ENCODE assay signal across 14 cellular contexts in genomic region chr10:128059266-128059850, GRCh38.
DNase-seq lines count a peak whose midpoint lies in the region; ATAC-seq and TF ChIP-seq lines count a peak whose summit lies in the region.
"Had no signal": no experiment of that assay in that cellular context is flagged by ENCODE, and none has a peak within 500 bp of the region (broad histone marks: within the 10 kb centered on the region; RNA-seq: fewer than 3 reads in every experiment).

No MANE protein-coding gene starts in this region.

- no peak for DNase-seq in CD4-positive, CD25-positive, alpha-beta regulatory T cell
- DNase-seq in natural killer cell treated with Interleukin-12 subunit alpha and Interleukin-12 subunit beta and Interleukin-15 and Interleukin-18, amount 100 ng/mL, for 72 hours (ENCODE audit: low spot score) = peak; percentile 45
- no peak for DNase-seq in PC-3
- DNase-seq: activated naive CD4-positive, alpha-beta T cell treated with anti-CD3 and anti-CD28 coated beads for 36 hours; GDM1; NCI-H1436; NCI-H2171; stimulated activated CD4-positive, alpha-beta T cell treated with anti-CD3 and anti-CD28 coated beads, Interleukin-1b, Interleukin-23, amount 100 ng/mL, for 48 hours had no signal

- no peak overlapping the region for H3K4me2 ChIP-seq in PC-3 (ENCODE audit: low read length)

- no peaks in the 10 kb centered on the region for H3K9me3 ChIP-seq in CD4-positive, CD25-positive, alpha-beta regulatory T cell (ENCODE audit: control insufficient read depth in 2 of 2, low read length in 2 of 2)
- no peaks in the 10 kb centered on the region for H3K9me3 ChIP-seq in KOPT-K1 (ENCODE audit: insufficient read depth, low read length, poor library complexity, severe bottlenecking)
- H3K9me3 ChIP-seq in gastroesophageal sphincter = no peaks in the 10 kb centered on the region
- H3K9me3 ChIP-seq in PC-3 (ENCODE audit: low read length) = no peaks in the 10 kb centered on the region

- H3K4me3 Mint-ChIP-seq in CD4-positive, CD25-positive, alpha-beta regulatory T cell = peak overlapping the region in 1 of 4 donors; percentile 64
- H3K4me3 Mint-ChIP-seq in natural killer cell treated with Interleukin-12 subunit alpha and Interleukin-12 subunit beta and Interleukin-15 and Interleukin-18, amount 100 ng/mL, for 72 hours = peak overlapping the region; percentile 28
- H3K4me3 Mint-ChIP-seq: activated naive CD4-positive, alpha-beta T cell treated with anti-CD3 and anti-CD28 coated beads for 36 hours; T-helper 2 cell treated with Interferon-gamma antibody and Interleukin-4, amounts not matched to agents 5 μg/mL and 100 μg/mL, for 36 hours had no signal

- no peak overlapping the region for H2AFZ ChIP-seq in PC-3 (ENCODE audit: low read length)

- TF ChIP-seq EP300 in gastroesophageal sphincter (IDR thresholded peaks at IDR 0.05) = no peak

- no peak for TF ChIP-seq POLR2A in gastroesophageal sphincter (IDR thresholded peaks at IDR 0.05)

- H3K9ac ChIP-seq in PC-3 (ENCODE audit: low read length) = no peak overlapping the region

- no peaks in the 10 kb centered on the region for H3K27me3 Mint-ChIP-seq in CD4-positive, CD25-positive, alpha-beta regulatory T cell
- H3K27me3 Mint-ChIP-seq in natural killer cell treated with Interleukin-12 subunit alpha and Interleukin-12 subunit beta and Interleukin-15 and Interleukin-18, amount 100 ng/mL, for 72 hours = no peaks in the 10 kb centered on the region

- H3K4me1 ChIP-seq in CD4-positive, CD25-positive, alpha-beta regulatory T cell (ENCODE audit: control insufficient read depth, insufficient read depth, low read length, poor library complexity, severe bottlenecking) = peaks cover 27% of the 10 kb centered on the region
- peaks cover 0 to 31% (median 11%) of the 10 kb centered on the region in 3 donors for H3K4me1 ChIP-seq in gastroesophageal sphincter
- no peaks in the 10 kb centered on the region for H3K4me1 ChIP-seq in PC-3 (ENCODE audit: insufficient read depth, low read length)

- no peak for ATAC-seq in CD4-positive, CD25-positive, alpha-beta regulatory T cell (ENCODE audit: low read depth in 2 of 2)
- no peak for ATAC-seq in natural killer cell treated with Interleukin-12 subunit alpha and Interleukin-12 subunit beta and Interleukin-15 and Interleukin-18, amount 100 ng/mL, for 72 hours
- no peak for ATAC-seq in GM19351 (IDR thresholded peaks at IDR 0.05; ENCODE audit: unreplicated experiment)
- no peak for ATAC-seq in gastroesophageal sphincter
- no peak for ATAC-seq in PC-3

- H3K4me1 Mint-ChIP-seq in CD4-positive, CD25-positive, alpha-beta regulatory T cell = peaks cover 18 to 68% (median 38%) of the 10 kb centered on the region in 4 donors
- H3K4me1 Mint-ChIP-seq in natural killer cell treated with Interleukin-12 subunit alpha and Interleukin-12 subunit beta and Interleukin-15 and Interleukin-18, amount 100 ng/mL, for 72 hours (ENCODE audit: low read depth in 2 of 2) = peaks cover 75 to 77% of the 10 kb centered on the region in 2 donors

- no peaks in the 10 kb centered on the region for H4K20me1 ChIP-seq in PC-3 (ENCODE audit: low read length)

- no peaks in the 10 kb centered on the region for H3K9me3 Mint-ChIP-seq in CD4-positive, CD25-positive, alpha-beta regulatory T cell
- H3K9me3 Mint-ChIP-seq in natural killer cell treated with Interleukin-12 subunit alpha and Interleukin-12 subunit beta and Interleukin-15 and Interleukin-18, amount 100 ng/mL, for 72 hours = no peaks in the 10 kb centered on the region
- H3K9me3 Mint-ChIP-seq: activated naive CD4-positive, alpha-beta T cell treated with anti-CD3 and anti-CD28 coated beads for 36 hours; T-helper 2 cell treated with Interferon-gamma antibody and Interleukin-4, amounts not matched to agents 5 μg/mL and 100 μg/mL, for 36 hours had no signal

- H3K27ac Mint-ChIP-seq in CD4-positive, CD25-positive, alpha-beta regulatory T cell = peak overlapping the region; percentile 63 to 92 (median 68)
- H3K27ac Mint-ChIP-seq in natural killer cell treated with Interleukin-12 subunit alpha and Interleukin-12 subunit beta and Interleukin-15 and Interleukin-18, amount 100 ng/mL, for 72 hours = peak overlapping the region; percentile 7 to 93

- no peaks in the 10 kb centered on the region for H3F3A ChIP-seq in PC-3 (ENCODE audit: low read length, unreplicated experiment)

- H3K36me3 Mint-ChIP-seq in CD4-positive, CD25-positive, alpha-beta regulatory T cell = peaks cover 40% of the 10 kb centered on the region
- peaks cover 13% of the 10 kb centered on the region for H3K36me3 Mint-ChIP-seq in natural killer cell treated with Interleukin-12 subunit alpha and Interleukin-12 subunit beta and Interleukin-15 and Interleukin-18, amount 100 ng/mL, for 72 hours

- no TSS peak for BruUV-seq in PC-3 (replicated peaks; lab: Mats Ljungman, UMichigan)

- intact Hi-C loops in PC-3 (cut with micrococcal nuclease) = no loop called here

- H3K27me3 ChIP-seq in CD4-positive, CD25-positive, alpha-beta regulatory T cell (ENCODE audit: control insufficient read depth, insufficient read depth, low read length) = no peaks in the 10 kb centered on the region
- H3K27me3 ChIP-seq in gastroesophageal sphincter (peaks cover 22% of the 10 kb centered on the region), PC-3 (ENCODE audit: low read length) (no peaks in the 10 kb centered on the region)
- H3K27me3 ChIP-seq: dorsolateral prefrontal cortex had no signal

- H3K27ac ChIP-seq in CD4-positive, CD25-positive, alpha-beta regulatory T cell (ENCODE audit: insufficient read depth, low read length, poor library complexity, severe bottlenecking) = no peak overlapping the region
- H3K27ac ChIP-seq in KOPT-K1 (ENCODE audit: low read depth, low read length, poor library complexity, severe bottlenecking) (peak overlapping the region; percentile 1), angular gyrus (ENCODE audit: low read depth, low read length) (peak overlapping the region; percentile 1), gastroesophageal sphincter (no peak overlapping the region), PC-3 (ENCODE audit: low read length) (no peak overlapping the region)

- CTCF ChIA-PET in PC-3 (lab: Charles Lee) = no interaction called here

- no peaks in the 10 kb centered on the region for H3K9me2 ChIP-seq in PC-3 (replicated peaks; ENCODE audit: low read length)

- TF ChIP-seq CTCF in gastroesophageal sphincter (IDR thresholded peaks at IDR 0.05) (no peak), PC-3 (conservative IDR thresholded peaks at IDR 0.05; ENCODE audit: low read depth, low read length) (no peak)

- 66% methylated on average over 7 of the region's 13 CpGs; no CpG with 5 or more reads in 1 of the 2 donors for WGBS in gastroesophageal sphincter (ENCODE audit: low coverage in 1 of 2), 2 donors

- peaks cover 60% of the 10 kb centered on the region for H3K36me3 ChIP-seq in CD4-positive, CD25-positive, alpha-beta regulatory T cell (ENCODE audit: control insufficient read depth, insufficient read depth, low read length)
- peaks cover 58% of the 10 kb centered on the region for H3K36me3 ChIP-seq in KOPT-K1 (ENCODE audit: insufficient read depth, low read length)
- H3K36me3 ChIP-seq in gastroesophageal sphincter = peaks cover 0 to 23% of the 10 kb centered on the region in 2 donors
- H3K36me3 ChIP-seq in PC-3 (ENCODE audit: low read depth, low read length) = no peaks in the 10 kb centered on the region

- no peaks in the 10 kb centered on the region for H3K79me2 ChIP-seq in PC-3 (ENCODE audit: low read length)

- H3K4me3 ChIP-seq in CD4-positive, CD25-positive, alpha-beta regulatory T cell (ENCODE audit: low read depth, low read length) = no peak overlapping the region
- no peak overlapping the region for H3K4me3 ChIP-seq in gastroesophageal sphincter
- no peak overlapping the region for H3K4me3 ChIP-seq in PC-3 (ENCODE audit: low read length)

- POLR2A ChIA-PET in PC-3 (lab: Charles Lee; ENCODE audit: unreplicated experiment) = no interaction called here

Comparison
In these comparisons a context has a peak if more than half of its experiments do, and no peak if none do; other contexts are left out.
1. H3K27ac ChIP-seq: peak in KOPT-K1 (single experiment) and angular gyrus (single experiment); none in CD4-positive, CD25-positive, alpha-beta regulatory T cell (single experiment), gastroesophageal sphincter (0 of 4) and PC-3 (single experiment).